ENCODE assay signal across 2 cellular contexts in genomic region chr1:993379-993995, GRCh38.
TF ChIP-seq lines count a peak whose summit lies in the region.

No MANE protein-coding gene starts in this region.

TF ChIP-seq in SK-N-SH, 30 proteins besides CTCF, POLR2A, EP300 and RAD21 (continued from another document):
- TF ChIP-seq, protein P1, sequence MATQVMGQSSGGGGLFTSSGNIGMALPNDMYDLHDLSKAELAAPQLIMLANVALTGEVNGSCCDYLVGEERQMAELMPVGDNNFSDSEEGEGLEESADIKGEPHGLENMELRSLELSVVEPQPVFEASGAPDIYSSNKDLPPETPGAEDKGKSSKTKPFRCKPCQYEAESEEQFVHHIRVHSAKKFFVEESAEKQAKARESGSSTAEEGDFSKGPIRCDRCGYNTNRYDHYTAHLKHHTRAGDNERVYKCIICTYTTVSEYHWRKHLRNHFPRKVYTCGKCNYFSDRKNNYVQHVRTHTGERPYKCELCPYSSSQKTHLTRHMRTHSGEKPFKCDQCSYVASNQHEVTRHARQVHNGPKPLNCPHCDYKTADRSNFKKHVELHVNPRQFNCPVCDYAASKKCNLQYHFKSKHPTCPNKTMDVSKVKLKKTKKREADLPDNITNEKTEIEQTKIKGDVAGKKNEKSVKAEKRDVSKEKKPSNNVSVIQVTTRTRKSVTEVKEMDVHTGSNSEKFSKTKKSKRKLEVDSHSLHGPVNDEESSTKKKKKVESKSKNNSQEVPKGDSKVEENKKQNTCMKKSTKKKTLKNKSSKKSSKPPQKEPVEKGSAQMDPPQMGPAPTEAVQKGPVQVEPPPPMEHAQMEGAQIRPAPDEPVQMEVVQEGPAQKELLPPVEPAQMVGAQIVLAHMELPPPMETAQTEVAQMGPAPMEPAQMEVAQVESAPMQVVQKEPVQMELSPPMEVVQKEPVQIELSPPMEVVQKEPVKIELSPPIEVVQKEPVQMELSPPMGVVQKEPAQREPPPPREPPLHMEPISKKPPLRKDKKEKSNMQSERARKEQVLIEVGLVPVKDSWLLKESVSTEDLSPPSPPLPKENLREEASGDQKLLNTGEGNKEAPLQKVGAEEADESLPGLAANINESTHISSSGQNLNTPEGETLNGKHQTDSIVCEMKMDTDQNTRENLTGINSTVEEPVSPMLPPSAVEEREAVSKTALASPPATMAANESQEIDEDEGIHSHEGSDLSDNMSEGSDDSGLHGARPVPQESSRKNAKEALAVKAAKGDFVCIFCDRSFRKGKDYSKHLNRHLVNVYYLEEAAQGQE (IDR thresholded peaks at IDR 0.05; ENCODE audit: low read depth, low read length): no peak
- no peak for TF ChIP-seq CHD2 (IDR thresholded peaks at IDR 0.05; ENCODE audit: low read length, partially characterized antibody)
- no peak for TF ChIP-seq FOSL2 (IDR thresholded peaks at IDR 0.05; ENCODE audit: borderline replicate concordance, low read depth)
- TF ChIP-seq YY1 (IDR thresholded peaks at IDR 0.05; ENCODE audit: low read depth): no peak
- TF ChIP-seq NFIC (IDR thresholded peaks at IDR 0.05; ENCODE audit: borderline replicate concordance): no peak
- TF ChIP-seq SIN3A (IDR thresholded peaks at IDR 0.05; ENCODE audit: borderline replicate concordance, low read depth, low read length): no peak
- no peak for TF ChIP-seq RXRA (IDR thresholded peaks at IDR 0.05; ENCODE audit: borderline replicate concordance, low read depth)
- TF ChIP-seq ELF1 (IDR thresholded peaks at IDR 0.05): no peak
- TF ChIP-seq SMC3 (IDR thresholded peaks at IDR 0.05; ENCODE audit: low read depth, low read length): no peak
- TF ChIP-seq MEF2A (IDR thresholded peaks at IDR 0.05; ENCODE audit: borderline replicate concordance, low read depth): no peak
- TF ChIP-seq, protein P2, sequence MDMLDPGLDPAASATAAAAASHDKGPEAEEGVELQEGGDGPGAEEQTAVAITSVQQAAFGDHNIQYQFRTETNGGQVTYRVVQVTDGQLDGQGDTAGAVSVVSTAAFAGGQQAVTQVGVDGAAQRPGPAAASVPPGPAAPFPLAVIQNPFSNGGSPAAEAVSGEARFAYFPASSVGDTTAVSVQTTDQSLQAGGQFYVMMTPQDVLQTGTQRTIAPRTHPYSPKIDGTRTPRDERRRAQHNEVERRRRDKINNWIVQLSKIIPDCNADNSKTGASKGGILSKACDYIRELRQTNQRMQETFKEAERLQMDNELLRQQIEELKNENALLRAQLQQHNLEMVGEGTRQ (IDR thresholded peaks at IDR 0.05; ENCODE audit: borderline replicate concordance, low read depth, low read length): no peak
- no peak for TF ChIP-seq TAF1 (IDR thresholded peaks at IDR 0.05; ENCODE audit: borderline replicate concordance, low read depth, low read length)
- TF ChIP-seq TCF12 (IDR thresholded peaks at IDR 0.05): no peak

TF ChIP-seq in SK-N-SH treated with all-trans-retinoic acid at 6 μM for 48 hours, 23 proteins besides CTCF, POLR2A, EP300 and RAD21 (continued from another document):
- TF ChIP-seq, protein P3, sequence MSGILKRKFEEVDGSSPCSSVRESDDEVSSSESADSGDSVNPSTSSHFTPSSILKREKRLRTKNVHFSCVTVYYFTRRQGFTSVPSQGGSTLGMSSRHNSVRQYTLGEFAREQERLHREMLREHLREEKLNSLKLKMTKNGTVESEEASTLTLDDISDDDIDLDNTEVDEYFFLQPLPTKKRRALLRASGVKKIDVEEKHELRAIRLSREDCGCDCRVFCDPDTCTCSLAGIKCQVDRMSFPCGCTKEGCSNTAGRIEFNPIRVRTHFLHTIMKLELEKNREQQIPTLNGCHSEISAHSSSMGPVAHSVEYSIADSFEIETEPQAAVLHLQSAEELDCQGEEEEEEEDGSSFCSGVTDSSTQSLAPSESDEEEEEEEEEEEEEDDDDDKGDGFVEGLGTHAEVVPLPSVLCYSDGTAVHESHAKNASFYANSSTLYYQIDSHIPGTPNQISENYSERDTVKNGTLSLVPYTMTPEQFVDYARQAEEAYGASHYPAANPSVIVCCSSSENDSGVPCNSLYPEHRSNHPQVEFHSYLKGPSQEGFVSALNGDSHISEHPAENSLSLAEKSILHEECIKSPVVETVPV (CRISPR knock-in tag; IDR thresholded peaks at IDR 0.05): no peak
- TF ChIP-seq ISL1 (CRISPR knock-in tag; IDR thresholded peaks at IDR 0.05) (no peak), TSHZ2 (CRISPR knock-in tag; IDR thresholded peaks at IDR 0.05) (no peak)
TF ChIP-seq in SK-N-SH treated with all-trans-retinoic acid at 6 μM for 48 hours: peak in this region for 0.
